In genomic region chr22:17638432-17639237, GRCh38 we compare ENCODE assay signal across 1 cellular context.
TF ChIP-seq lines count a peak whose summit lies in the region.

A gene with protein sequence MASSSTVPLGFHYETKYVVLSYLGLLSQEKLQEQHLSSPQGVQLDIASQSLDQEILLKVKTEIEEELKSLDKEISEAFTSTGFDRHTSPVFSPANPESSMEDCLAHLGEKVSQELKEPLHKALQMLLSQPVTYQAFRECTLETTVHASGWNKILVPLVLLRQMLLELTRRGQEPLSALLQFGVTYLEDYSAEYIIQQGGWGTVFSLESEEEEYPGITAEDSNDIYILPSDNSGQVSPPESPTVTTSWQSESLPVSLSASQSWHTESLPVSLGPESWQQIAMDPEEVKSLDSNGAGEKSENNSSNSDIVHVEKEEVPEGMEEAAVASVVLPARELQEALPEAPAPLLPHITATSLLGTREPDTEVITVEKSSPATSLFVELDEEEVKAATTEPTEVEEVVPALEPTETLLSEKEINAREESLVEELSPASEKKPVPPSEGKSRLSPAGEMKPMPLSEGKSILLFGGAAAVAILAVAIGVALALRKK (plus strand): TSS chr22:17638757. CDS start chr22:17655712, 16,955 bp downstream.

TF ChIP-seq in HepG2, 621 proteins besides CTCF, POLR2A, EP300 and RAD21 (continued from another document and continues in another):
- no peak for TF ChIP-seq STAT6 (CRISPR knock-in tag; IDR thresholded peaks at IDR 0.05; ENCODE audit: borderline replicate concordance)
- 0 out of 2 replicates have a peak, but pooled peaks have one; percentile 71 for TF ChIP-seq ZNF703 (CRISPR knock-in tag; IDR thresholded peaks at IDR 0.05; ENCODE audit: borderline replicate concordance)
- no peak for TF ChIP-seq ESRRA (CRISPR knock-in tag; IDR thresholded peaks at IDR 0.05; ENCODE audit: low read depth)
- peak; percentile 57; the same call in 1 of the 2 replicates for TF ChIP-seq HNRNPL (IDR thresholded peaks at IDR 0.05; ENCODE audit: low read depth, low read length)
- TF ChIP-seq NFYB (CRISPR knock-in tag; IDR thresholded peaks at IDR 0.05) = peak; percentile 6; the same call in 1 of the 2 replicates
- TF ChIP-seq ZNF382 (CRISPR knock-in tag; IDR thresholded peaks at IDR 0.05; ENCODE audit: borderline replicate concordance) = no peak
- TF ChIP-seq ZNF781 (CRISPR knock-in tag; IDR thresholded peaks at IDR 0.05; ENCODE audit: borderline replicate concordance, not compliant biosample characterization) = no peak
- TF ChIP-seq CENPT (CRISPR knock-in tag; IDR thresholded peaks at IDR 0.05; ENCODE audit: low read depth) = no peak
- TF ChIP-seq ZNF256 (CRISPR knock-in tag; conservative IDR thresholded peaks at IDR 0.05) = peak; percentile 38; the same call in 1 of the 2 replicates
- peak; percentile 68; the same call in 1 of the 2 replicates for TF ChIP-seq YEATS2 (CRISPR knock-in tag; IDR thresholded peaks at IDR 0.05; ENCODE audit: borderline replicate concordance)
- TF ChIP-seq, protein P1, sequence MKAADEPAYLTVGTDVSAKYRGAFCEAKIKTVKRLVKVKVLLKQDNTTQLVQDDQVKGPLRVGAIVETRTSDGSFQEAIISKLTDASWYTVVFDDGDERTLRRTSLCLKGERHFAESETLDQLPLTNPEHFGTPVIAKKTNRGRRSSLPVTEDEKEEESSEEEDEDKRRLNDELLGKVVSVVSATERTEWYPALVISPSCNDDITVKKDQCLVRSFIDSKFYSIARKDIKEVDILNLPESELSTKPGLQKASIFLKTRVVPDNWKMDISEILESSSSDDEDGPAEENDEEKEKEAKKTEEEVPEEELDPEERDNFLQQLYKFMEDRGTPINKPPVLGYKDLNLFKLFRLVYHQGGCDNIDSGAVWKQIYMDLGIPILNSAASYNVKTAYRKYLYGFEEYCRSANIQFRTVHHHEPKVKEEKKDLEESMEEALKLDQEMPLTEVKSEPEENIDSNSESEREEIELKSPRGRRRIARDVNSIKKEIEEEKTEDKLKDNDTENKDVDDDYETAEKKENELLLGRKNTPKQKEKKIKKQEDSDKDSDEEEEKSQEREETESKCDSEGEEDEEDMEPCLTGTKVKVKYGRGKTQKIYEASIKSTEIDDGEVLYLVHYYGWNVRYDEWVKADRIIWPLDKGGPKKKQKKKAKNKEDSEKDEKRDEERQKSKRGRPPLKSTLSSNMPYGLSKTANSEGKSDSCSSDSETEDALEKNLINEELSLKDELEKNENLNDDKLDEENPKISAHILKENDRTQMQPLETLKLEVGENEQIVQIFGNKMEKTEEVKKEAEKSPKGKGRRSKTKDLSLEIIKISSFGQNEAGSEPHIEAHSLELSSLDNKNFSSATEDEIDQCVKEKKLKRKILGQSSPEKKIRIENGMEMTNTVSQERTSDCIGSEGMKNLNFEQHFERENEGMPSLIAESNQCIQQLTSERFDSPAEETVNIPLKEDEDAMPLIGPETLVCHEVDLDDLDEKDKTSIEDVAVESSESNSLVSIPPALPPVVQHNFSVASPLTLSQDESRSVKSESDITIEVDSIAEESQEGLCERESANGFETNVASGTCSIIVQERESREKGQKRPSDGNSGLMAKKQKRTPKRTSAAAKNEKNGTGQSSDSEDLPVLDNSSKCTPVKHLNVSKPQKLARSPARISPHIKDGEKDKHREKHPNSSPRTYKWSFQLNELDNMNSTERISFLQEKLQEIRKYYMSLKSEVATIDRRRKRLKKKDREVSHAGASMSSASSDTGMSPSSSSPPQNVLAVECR (CRISPR knock-in tag; IDR thresholded peaks at IDR 0.05; ENCODE audit: borderline replicate concordance) = peak; percentile 84
- TF ChIP-seq, protein P2, sequence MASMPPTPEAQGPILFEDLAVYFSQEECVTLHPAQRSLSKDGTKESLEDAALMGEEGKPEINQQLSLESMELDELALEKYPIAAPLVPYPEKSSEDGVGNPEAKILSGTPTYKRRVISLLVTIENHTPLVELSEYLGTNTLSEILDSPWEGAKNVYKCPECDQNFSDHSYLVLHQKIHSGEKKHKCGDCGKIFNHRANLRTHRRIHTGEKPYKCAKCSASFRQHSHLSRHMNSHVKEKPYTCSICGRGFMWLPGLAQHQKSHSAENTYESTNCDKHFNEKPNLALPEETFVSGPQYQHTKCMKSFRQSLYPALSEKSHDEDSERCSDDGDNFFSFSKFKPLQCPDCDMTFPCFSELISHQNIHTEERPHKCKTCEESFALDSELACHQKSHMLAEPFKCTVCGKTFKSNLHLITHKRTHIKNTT (CRISPR knock-in tag; IDR thresholded peaks at IDR 0.05) = no peak
- no peak for TF ChIP-seq SAFB2 (CRISPR knock-in tag; IDR thresholded peaks at IDR 0.05; ENCODE audit: borderline replicate concordance, low read depth)
- TF ChIP-seq ZKSCAN5 (CRISPR knock-in tag; IDR thresholded peaks at IDR 0.05) = peak; percentile 25; the same call in 1 of the 2 replicates
- TF ChIP-seq HMGXB3 (CRISPR knock-in tag; IDR thresholded peaks at IDR 0.05; ENCODE audit: borderline replicate concordance) = peak; percentile 39; the same call in 1 of the 2 replicates
- TF ChIP-seq, protein P3, sequence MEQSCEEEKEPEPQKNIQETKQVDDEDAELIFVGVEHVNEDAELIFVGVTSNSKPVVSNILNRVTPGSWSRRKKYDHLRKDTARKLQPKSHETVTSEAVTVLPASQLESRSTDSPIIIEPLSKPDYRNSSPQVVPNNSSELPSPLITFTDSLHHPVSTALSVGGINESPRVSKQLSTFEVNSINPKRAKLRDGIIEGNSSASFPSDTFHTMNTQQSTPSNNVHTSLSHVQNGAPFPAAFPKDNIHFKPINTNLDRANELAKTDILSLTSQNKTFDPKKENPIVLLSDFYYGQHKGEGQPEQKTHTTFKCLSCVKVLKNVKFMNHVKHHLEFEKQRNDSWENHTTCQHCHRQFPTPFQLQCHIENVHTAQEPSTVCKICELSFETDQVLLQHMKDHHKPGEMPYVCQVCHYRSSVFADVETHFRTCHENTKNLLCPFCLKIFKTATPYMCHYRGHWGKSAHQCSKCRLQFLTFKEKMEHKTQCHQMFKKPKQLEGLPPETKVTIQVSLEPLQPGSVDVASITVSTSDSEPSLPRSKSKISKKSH (CRISPR knock-in tag; IDR thresholded peaks at IDR 0.05; ENCODE audit: borderline replicate concordance) = peak; percentile 94
- TF ChIP-seq, protein P4, sequence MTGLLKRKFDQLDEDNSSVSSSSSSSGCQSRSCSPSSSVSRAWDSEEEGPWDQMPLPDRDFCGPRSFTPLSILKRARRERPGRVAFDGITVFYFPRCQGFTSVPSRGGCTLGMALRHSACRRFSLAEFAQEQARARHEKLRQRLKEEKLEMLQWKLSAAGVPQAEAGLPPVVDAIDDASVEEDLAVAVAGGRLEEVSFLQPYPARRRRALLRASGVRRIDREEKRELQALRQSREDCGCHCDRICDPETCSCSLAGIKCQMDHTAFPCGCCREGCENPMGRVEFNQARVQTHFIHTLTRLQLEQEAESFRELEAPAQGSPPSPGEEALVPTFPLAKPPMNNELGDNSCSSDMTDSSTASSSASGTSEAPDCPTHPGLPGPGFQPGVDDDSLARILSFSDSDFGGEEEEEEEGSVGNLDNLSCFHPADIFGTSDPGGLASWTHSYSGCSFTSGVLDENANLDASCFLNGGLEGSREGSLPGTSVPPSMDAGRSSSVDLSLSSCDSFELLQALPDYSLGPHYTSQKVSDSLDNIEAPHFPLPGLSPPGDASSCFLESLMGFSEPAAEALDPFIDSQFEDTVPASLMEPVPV (CRISPR knock-in tag; IDR thresholded peaks at IDR 0.05) = peak; percentile 61; the same call in 1 of the 2 replicates
- TF ChIP-seq, protein P5, sequence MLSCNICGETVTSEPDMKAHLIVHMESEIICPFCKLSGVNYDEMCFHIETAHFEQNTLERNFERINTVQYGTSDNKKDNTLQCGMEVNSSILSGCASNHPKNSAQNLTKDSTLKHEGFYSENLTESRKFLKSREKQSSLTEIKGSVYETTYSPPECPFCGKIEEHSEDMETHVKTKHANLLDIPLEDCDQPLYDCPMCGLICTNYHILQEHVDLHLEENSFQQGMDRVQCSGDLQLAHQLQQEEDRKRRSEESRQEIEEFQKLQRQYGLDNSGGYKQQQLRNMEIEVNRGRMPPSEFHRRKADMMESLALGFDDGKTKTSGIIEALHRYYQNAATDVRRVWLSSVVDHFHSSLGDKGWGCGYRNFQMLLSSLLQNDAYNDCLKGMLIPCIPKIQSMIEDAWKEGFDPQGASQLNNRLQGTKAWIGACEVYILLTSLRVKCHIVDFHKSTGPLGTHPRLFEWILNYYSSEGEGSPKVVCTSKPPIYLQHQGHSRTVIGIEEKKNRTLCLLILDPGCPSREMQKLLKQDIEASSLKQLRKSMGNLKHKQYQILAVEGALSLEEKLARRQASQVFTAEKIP (CRISPR knock-in tag; IDR thresholded peaks at IDR 0.05; ENCODE audit: borderline replicate concordance) = no peak
- TF ChIP-seq HOXD1 (CRISPR knock-in tag; IDR thresholded peaks at IDR 0.05) = 0 out of 2 replicates have a peak, but pooled peaks have one; percentile 52
- TF ChIP-seq JDP2 (CRISPR knock-in tag; IDR thresholded peaks at IDR 0.05; ENCODE audit: borderline replicate concordance) = no peak
- TF ChIP-seq PCBP2 (optimal IDR thresholded peaks at IDR 0.05; ENCODE audit: low read depth, low read length, poor library complexity, severe bottlenecking) = no peak
- TF ChIP-seq KDM3A (CRISPR knock-in tag; IDR thresholded peaks at IDR 0.05; ENCODE audit: low read depth) = 0 out of 2 replicates have a peak, but pooled peaks have one; percentile 37
- peak; percentile 67; the same call in 1 of the 2 replicates for TF ChIP-seq ZNF605 (CRISPR knock-in tag; IDR thresholded peaks at IDR 0.05)
- no peak for TF ChIP-seq ARNTL (CRISPR knock-in tag; IDR thresholded peaks at IDR 0.05)
- TF ChIP-seq ZNF557 (CRISPR knock-in tag; IDR thresholded peaks at IDR 0.05) = no peak
- peak; percentile 98 for TF ChIP-seq POLR2G (IDR thresholded peaks at IDR 0.05; ENCODE audit: low read depth, low read length)
- no peak; the same call in 1 of the 2 replicates for TF ChIP-seq MIER2 (CRISPR knock-in tag; IDR thresholded peaks at IDR 0.05)
- no peak for TF ChIP-seq ZNF674 (CRISPR knock-in tag; IDR thresholded peaks at IDR 0.05; ENCODE audit: low read depth)
- TF ChIP-seq ZNF780A (CRISPR knock-in tag; IDR thresholded peaks at IDR 0.05) = no peak
- TF ChIP-seq, protein P6, sequence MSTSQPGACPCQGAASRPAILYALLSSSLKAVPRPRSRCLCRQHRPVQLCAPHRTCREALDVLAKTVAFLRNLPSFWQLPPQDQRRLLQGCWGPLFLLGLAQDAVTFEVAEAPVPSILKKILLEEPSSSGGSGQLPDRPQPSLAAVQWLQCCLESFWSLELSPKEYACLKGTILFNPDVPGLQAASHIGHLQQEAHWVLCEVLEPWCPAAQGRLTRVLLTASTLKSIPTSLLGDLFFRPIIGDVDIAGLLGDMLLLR (CRISPR knock-in tag; IDR thresholded peaks at IDR 0.05) = no peak; the same call in 1 of the 2 replicates
- no peak for TF ChIP-seq NFE2 (CRISPR knock-in tag; IDR thresholded peaks at IDR 0.05)
- TF ChIP-seq POLR2AphosphoS5 (IDR thresholded peaks at IDR 0.05; ENCODE audit: low read depth, low read length) = peak; percentile 96
- TF ChIP-seq, protein P7, sequence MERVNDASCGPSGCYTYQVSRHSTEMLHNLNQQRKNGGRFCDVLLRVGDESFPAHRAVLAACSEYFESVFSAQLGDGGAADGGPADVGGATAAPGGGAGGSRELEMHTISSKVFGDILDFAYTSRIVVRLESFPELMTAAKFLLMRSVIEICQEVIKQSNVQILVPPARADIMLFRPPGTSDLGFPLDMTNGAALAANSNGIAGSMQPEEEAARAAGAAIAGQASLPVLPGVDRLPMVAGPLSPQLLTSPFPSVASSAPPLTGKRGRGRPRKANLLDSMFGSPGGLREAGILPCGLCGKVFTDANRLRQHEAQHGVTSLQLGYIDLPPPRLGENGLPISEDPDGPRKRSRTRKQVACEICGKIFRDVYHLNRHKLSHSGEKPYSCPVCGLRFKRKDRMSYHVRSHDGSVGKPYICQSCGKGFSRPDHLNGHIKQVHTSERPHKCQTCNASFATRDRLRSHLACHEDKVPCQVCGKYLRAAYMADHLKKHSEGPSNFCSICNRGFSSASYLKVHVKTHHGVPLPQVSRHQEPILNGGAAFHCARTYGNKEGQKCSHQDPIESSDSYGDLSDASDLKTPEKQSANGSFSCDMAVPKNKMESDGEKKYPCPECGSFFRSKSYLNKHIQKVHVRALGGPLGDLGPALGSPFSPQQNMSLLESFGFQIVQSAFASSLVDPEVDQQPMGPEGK (CRISPR knock-in tag; IDR thresholded peaks at IDR 0.05) = 0 out of 2 replicates have a peak, but pooled peaks have one; percentile 5
- TF ChIP-seq ZNF709 (CRISPR knock-in tag; IDR thresholded peaks at IDR 0.05) = no peak
